Comparison of ENCODE assay signal across 9 cellular contexts in genomic region chr5:135829681-135830383, GRCh38. TPM values are rescaled to one million over a fixed set of nuclear protein-coding genes. Genes with fewer than 3 reads are reported as not detected.
A peak's percentile ranks its signal among the peaks of the same experiment; 100 is the strongest.
DNase-seq lines count a peak whose midpoint lies in the region; ATAC-seq and FAIRE-seq lines count a peak whose summit lies in the region.
"Had no signal": no experiment of that assay in that cellular context is flagged by ENCODE, and none has a peak within 500 bp of the region (broad histone marks: within the 10 kb centered on the region; RNA-seq: fewer than 3 reads in every experiment).

No MANE protein-coding gene starts in this region.

- H3K27me3 ChIP-seq in trophoblast cell (ENCODE audit: insufficient read depth, low read length): peaks cover 10% of the 10 kb centered on the region

- H3K27me3 Mint-ChIP-seq in activated CD8-positive, alpha-beta T cell treated with anti-CD3 and anti-CD28 coated beads, Interleukin-2, amount 10 ng/mL, durations not matched to agents 7 days and 5 days (ENCODE audit: low read depth): peaks cover 20% of the 10 kb centered on the region

- no peak overlapping the region for H3K27ac ChIP-seq in trophoblast cell (ENCODE audit: low read depth, low read length)

- H2BK5ac ChIP-seq in trophoblast cell (ENCODE audit: low read depth, low read length, poor library complexity): no peak overlapping the region

- no CpG with 5 or more reads among the region's 19 CpGs for WGBS in trophoblast cell (ENCODE audit: extremely low coverage, insufficient coverage, insufficient read length)

- H3K14ac ChIP-seq in trophoblast cell (ENCODE audit: low read length): no peak overlapping the region

- H3K18ac ChIP-seq in trophoblast cell (ENCODE audit: low read length): no peak overlapping the region

- POLR2A ChIA-PET in activated CD8-positive, alpha-beta T cell treated with anti-CD3 and anti-CD28 coated beads, Interleukin-2, amount 10 ng/mL, durations not matched to agents 7 days and 5 days (lab: Charles Lee): no interaction called here

- peak; percentile 45 for ATAC-seq in GM21390 (IDR thresholded peaks at IDR 0.05; ENCODE audit: unreplicated experiment)
- ATAC-seq in activated CD8-positive, alpha-beta T cell treated with anti-CD3 and anti-CD28 coated beads, Interleukin-2, amount 10 ng/mL, durations not matched to agents 7 days and 5 days: peak; percentile 55
- no peak for ATAC-seq in HG02981 (IDR thresholded peaks at IDR 0.05; ENCODE audit: unreplicated experiment)
- no peak for ATAC-seq in HG03025 (IDR thresholded peaks at IDR 0.05; ENCODE audit: low FRiP score, unreplicated experiment)

- H3K4me3 ChIP-seq in trophoblast cell (ENCODE audit: low read depth, low read length): no peak overlapping the region

- peaks cover 3% of the 10 kb centered on the region for H3K4me1 Mint-ChIP-seq in activated CD8-positive, alpha-beta T cell treated with anti-CD3 and anti-CD28 coated beads, Interleukin-2, amount 10 ng/mL, durations not matched to agents 7 days and 5 days (ENCODE audit: low read depth)

- no peak overlapping the region for H3K4me3 Mint-ChIP-seq in activated CD8-positive, alpha-beta T cell treated with anti-CD3 and anti-CD28 coated beads, Interleukin-2, amount 10 ng/mL, durations not matched to agents 7 days and 5 days
- H3K4me3 Mint-ChIP-seq: natural killer cell had no signal

- no peak overlapping the region for H3K9ac ChIP-seq in trophoblast cell (ENCODE audit: low read length)

- H3K4me1 ChIP-seq in trophoblast cell (ENCODE audit: control insufficient read depth in 1 of 2, insufficient read depth in 2 of 2, low read length in 2 of 2): peaks cover 0 to 3% of the 10 kb centered on the region in 2 experiments

- H2AFZ ChIP-seq in trophoblast cell (ENCODE audit: insufficient read depth, low read length, poor library complexity): no peak overlapping the region

- no peaks in the 10 kb centered on the region for H3K36me3 ChIP-seq in trophoblast cell (ENCODE audit: control insufficient read depth in 1 of 2, insufficient read depth in 2 of 2, low read length in 2 of 2)

- no peak overlapping the region for H3K4me2 ChIP-seq in trophoblast cell (ENCODE audit: low read length)

- H2AK5ac ChIP-seq in trophoblast cell (ENCODE audit: low read length): no peak overlapping the region

- no peak overlapping the region for H2BK120ac ChIP-seq in trophoblast cell (ENCODE audit: insufficient read depth, low read length, poor library complexity)

- no peaks in the 10 kb centered on the region for H3K9me3 Mint-ChIP-seq in activated CD8-positive, alpha-beta T cell treated with anti-CD3 and anti-CD28 coated beads, Interleukin-2, amount 10 ng/mL, durations not matched to agents 7 days and 5 days (ENCODE audit: insufficient read depth)
- H3K9me3 Mint-ChIP-seq: natural killer cell had no signal

- CTCF ChIA-PET in activated CD8-positive, alpha-beta T cell treated with anti-CD3 and anti-CD28 coated beads, Interleukin-2, amount 10 ng/mL, durations not matched to agents 7 days and 5 days (lab: Charles Lee): interaction anchor here (0.9 to 3.2 kb wide), 10 partner anchors 10 to 367 kb away, joined by 3 to 30 read pairs (median 4); no protein-coding TSS in a partner anchor

- no peaks in the 10 kb centered on the region for H3K79me2 ChIP-seq in trophoblast cell (ENCODE audit: control insufficient read depth, insufficient read depth, low read length, poor library complexity)

- no peak for FAIRE-seq in frontal cortex (lab: Jason Lieb, UNC)

- H3K36me3 Mint-ChIP-seq in activated CD8-positive, alpha-beta T cell treated with anti-CD3 and anti-CD28 coated beads, Interleukin-2, amount 10 ng/mL, durations not matched to agents 7 days and 5 days (ENCODE audit: low read depth): no peaks in the 10 kb centered on the region
- H3K36me3 Mint-ChIP-seq: natural killer cell had no signal

- no peaks in the 10 kb centered on the region for H3K79me1 ChIP-seq in trophoblast cell (ENCODE audit: low read length)

- H2BK12ac ChIP-seq in trophoblast cell (ENCODE audit: low read length): no peak overlapping the region

- H3K9me3 ChIP-seq in trophoblast cell (ENCODE audit: insufficient read depth, low read depth, low read length): no peaks in the 10 kb centered on the region

- no peak overlapping the region for H4K12ac ChIP-seq in trophoblast cell (ENCODE audit: low read depth, low read length)

- no peak overlapping the region for H3K4ac ChIP-seq in trophoblast cell (ENCODE audit: low read depth, low read length)

- no peak overlapping the region for H3K23ac ChIP-seq in trophoblast cell (ENCODE audit: low read length)

- H4K8ac ChIP-seq in trophoblast cell (ENCODE audit: low read depth, low read length): no peak overlapping the region

- H3K27ac Mint-ChIP-seq in activated CD8-positive, alpha-beta T cell treated with anti-CD3 and anti-CD28 coated beads, Interleukin-2, amount 10 ng/mL, durations not matched to agents 7 days and 5 days: no peak overlapping the region
- H3K27ac Mint-ChIP-seq: natural killer cell had no signal

- DNase-seq in COLO829 (ENCODE audit: low spot score) (peak; percentile 76), NCI-H2227 (lab: John Stamatoyannopoulos, UW; ENCODE audit: unreplicated experiment) (peak; percentile 84), frontal cortex (ENCODE audit: low spot score in 2 of 2) (peak; percentile 55 to 85), trophoblast cell (peak; percentile 33 to 80)
- DNase-seq in activated CD8-positive, alpha-beta T cell treated with anti-CD3 and anti-CD28 coated beads, Interleukin-2, amount 10 ng/mL, durations not matched to agents 7 days and 5 days: peak; percentile 66
- DNase-seq: natural killer cell had no signal

- no peak overlapping the region for H4K91ac ChIP-seq in trophoblast cell (ENCODE audit: low read depth, low read length)

RNA-seq across cellular contexts. Expression of gene SLC25A48, which starts 4.6 kb away (rescaled TPM):
- total RNA-seq in activated CD8-positive, alpha-beta T cell treated with anti-CD3 and anti-CD28 coated beads, Interleukin-2, amount 10 ng/mL, durations not matched to agents 7 days and 5 days: not detected
- total RNA-seq in frontal cortex: 1.2 TPM
- polyA plus RNA-seq in trophoblast cell (2013): 0.28 and 0.59 TPM in 2 replicates
- total RNA-seq: natural killer cell had no signal

Comparison
In these comparisons a context has a peak if more than half of its experiments do, and no peak if none do; other contexts are left out.
1. ATAC-seq: peak in GM21390 (single experiment) and activated CD8-positive, alpha-beta T cell treated with anti-CD3 and anti-CD28 coated beads, Interleukin-2, amount 10 ng/mL, durations not matched to agents 7 days and 5 days (single experiment); none in HG02981 (single experiment) and HG03025 (single experiment).
2. Peak in every context shown above with its lines, with median percentiles within 50 percentile points of each other: DNase-seq.